1 cellular context compared by ENCODE assay signal in the genomic region with DNA sequence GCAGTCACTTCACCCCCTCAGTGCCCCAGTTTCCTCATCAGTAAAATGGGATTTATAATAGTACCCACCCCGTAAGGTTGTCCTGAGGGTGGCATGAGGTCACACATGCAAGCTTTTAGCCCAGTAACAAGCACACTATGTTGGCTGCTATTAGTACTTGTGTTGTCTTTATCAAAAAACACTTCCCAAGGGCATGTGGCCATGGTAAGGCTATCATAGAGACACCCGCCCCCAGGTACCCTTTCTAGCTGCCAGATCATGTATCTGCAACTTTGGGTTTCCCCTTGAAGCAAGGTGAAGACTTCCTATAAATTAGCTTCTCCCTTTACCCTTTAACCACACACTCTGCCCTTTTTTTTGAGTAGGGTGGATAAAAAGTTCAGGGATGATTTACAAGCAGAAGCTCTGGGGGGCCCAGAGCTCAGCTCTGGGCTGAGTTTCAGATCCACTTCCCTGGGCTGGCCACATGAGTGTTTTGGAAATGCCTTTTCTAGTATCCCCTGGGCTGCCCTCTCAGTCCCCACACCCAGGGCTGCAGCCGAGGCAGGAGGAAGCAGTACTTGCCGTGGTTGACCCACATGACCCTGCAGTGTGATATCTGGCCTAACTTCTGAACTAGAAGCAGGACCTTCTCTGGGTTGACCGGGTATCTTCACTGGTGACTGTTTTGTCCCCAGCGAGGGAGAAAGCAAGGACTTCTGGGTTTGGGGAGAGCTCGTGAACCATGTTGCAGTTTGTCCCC.
TF ChIP-seq lines count a peak whose summit lies in the region.

No MANE protein-coding gene starts in this region.

TF ChIP-seq in IMR-90, 13 proteins besides CTCF, POLR2A, EP300 and RAD21:
- TF ChIP-seq CEBPB (IDR thresholded peaks at IDR 0.05; ENCODE audit: low read depth, low read length) (no peak), SMC3 (IDR thresholded peaks at IDR 0.05; ENCODE audit: low read depth, low read length) (no peak), NFE2L2 (IDR thresholded peaks at IDR 0.05; ENCODE audit: low read depth, low read length) (no peak), FOS (IDR thresholded peaks at IDR 0.05; ENCODE audit: low read depth, low read length) (no peak), MXI1 (IDR thresholded peaks at IDR 0.05; ENCODE audit: borderline replicate concordance, low read depth, low read length) (no peak), MAFK (IDR thresholded peaks at IDR 0.05; ENCODE audit: low read depth, low read length) (no peak), CHD1 (IDR thresholded peaks at IDR 0.05; ENCODE audit: low read depth, low read length) (no peak), RCOR1 (IDR thresholded peaks at IDR 0.05; ENCODE audit: insufficient replicate concordance, low read length) (no peak), RFX5 (IDR thresholded peaks at IDR 0.05; ENCODE audit: low read depth, low read length) (no peak)
- TF ChIP-seq, protein P1, sequence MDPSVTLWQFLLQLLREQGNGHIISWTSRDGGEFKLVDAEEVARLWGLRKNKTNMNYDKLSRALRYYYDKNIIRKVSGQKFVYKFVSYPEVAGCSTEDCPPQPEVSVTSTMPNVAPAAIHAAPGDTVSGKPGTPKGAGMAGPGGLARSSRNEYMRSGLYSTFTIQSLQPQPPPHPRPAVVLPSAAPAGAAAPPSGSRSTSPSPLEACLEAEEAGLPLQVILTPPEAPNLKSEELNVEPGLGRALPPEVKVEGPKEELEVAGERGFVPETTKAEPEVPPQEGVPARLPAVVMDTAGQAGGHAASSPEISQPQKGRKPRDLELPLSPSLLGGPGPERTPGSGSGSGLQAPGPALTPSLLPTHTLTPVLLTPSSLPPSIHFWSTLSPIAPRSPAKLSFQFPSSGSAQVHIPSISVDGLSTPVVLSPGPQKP (IDR thresholded peaks at IDR 0.05; ENCODE audit: borderline replicate concordance, low read depth, low read length): no peak
- TF ChIP-seq, protein P2, sequence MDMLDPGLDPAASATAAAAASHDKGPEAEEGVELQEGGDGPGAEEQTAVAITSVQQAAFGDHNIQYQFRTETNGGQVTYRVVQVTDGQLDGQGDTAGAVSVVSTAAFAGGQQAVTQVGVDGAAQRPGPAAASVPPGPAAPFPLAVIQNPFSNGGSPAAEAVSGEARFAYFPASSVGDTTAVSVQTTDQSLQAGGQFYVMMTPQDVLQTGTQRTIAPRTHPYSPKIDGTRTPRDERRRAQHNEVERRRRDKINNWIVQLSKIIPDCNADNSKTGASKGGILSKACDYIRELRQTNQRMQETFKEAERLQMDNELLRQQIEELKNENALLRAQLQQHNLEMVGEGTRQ (IDR thresholded peaks at IDR 0.05; ENCODE audit: low read depth, low read length): no peak
